Comparison of ENCODE assay signal across 25 cellular contexts in the genomic region with DNA sequence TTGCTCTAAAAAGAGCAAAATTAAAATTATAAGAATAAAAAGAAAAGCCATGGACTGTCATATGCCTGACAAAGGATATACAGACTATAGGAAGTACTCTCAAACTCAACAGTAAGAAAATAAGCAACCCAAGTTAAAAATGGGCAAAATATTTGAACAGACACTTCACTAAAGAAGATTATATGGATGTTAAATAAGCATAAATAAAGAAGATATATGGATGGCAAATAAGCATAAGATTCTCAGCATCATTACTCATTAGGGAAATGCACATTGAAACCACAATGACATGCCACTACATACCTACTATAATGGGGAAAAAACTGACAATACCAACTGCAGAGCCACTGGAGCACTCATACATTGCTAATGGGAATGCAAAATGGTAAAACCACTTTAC. TPM values are rescaled to one million over a fixed set of nuclear protein-coding genes. Genes with fewer than 3 reads are reported as not detected.
"Had no signal": no experiment of that assay in that cellular context is flagged by ENCODE, and none has a peak within 500 bp of the region (broad histone marks: within the 10 kb centered on the region; RNA-seq: fewer than 3 reads in every experiment).

No MANE protein-coding gene starts in this region.

- H3K27ac ChIP-seq: stomach, suprapubic skin, testis, thoracic aorta, thyroid gland, tibial artery, tibial nerve, transverse colon, upper lobe of left lung, upper lobe of right lung, uterus, vagina had no signal

- H3K36me3 ChIP-seq: stomach, suprapubic skin, thoracic aorta, thyroid gland, tibial artery, transverse colon, upper lobe of right lung, uterus, vagina had no signal

- H3K4me3 ChIP-seq: stomach, suprapubic skin, testis, thoracic aorta, thyroid gland, tibial artery, tibial nerve, transverse colon, upper lobe of left lung, upper lobe of right lung, uterus, vagina had no signal

- DNase-seq: stimulated activated CD4-positive, alpha-beta T cell treated with anti-CD3 and anti-CD28 coated beads, Interleukin-2, amount 100 ng/mL, for 48 hours; stimulated activated CD4-positive, alpha-beta T cell treated with anti-CD3 and anti-CD28 coated beads, Interleukin-4, amount 100 ng/mL, for 1 hour; stimulated activated CD4-positive, alpha-beta T cell treated with anti-CD3 and anti-CD28 coated beads, Interleukin-4, amount 100 ng/mL, for 24 hours; stimulated activated CD4-positive, alpha-beta T cell treated with anti-CD3 and anti-CD28 coated beads, Interleukin-4, amount 100 ng/mL, for 4 hours; stimulated activated CD8-positive, alpha-beta memory T cell treated with anti-CD3 and anti-CD28 coated beads, Interleukin-4, amount 100 ng/mL, for 48 hours; stimulated activated naive B cell treated with anti-CD40 and anti-IgM and Interleukin-4, amounts not matched to agents 10 μg/mL and 1 μg/mL and 100 μg/mL, for 72 hours; stimulated activated naive CD4-positive, alpha-beta T cell; stimulated activated naive CD4-positive, alpha-beta T cell treated with Interleukin-2 at 50 U/mL for 16 hours; stimulated activated naive CD8-positive, alpha-beta T cell treated with anti-CD3 and anti-CD28 coated beads, Interleukin-15, amount 100 ng/mL, for 72 hours; stimulated activated naive CD8-positive, alpha-beta T cell treated with anti-CD3 and anti-CD28 coated beads, Interleukin-15, Interleukin-2, amounts not matched to agents 100 U/mL and 50 U/mL, for 24 hours; stomach; substantia nigra; testis; thyroid gland; tibial artery; transverse colon; trophoblast cell; upper lobe of left lung; upper lobe of right lung; uterus had no signal

- H3K27me3 ChIP-seq: suprapubic skin, testis, thyroid gland, tibial nerve, transverse colon, upper lobe of left lung, upper lobe of right lung, vagina had no signal

- H3K9me3 ChIP-seq: suprapubic skin, testis, thyroid gland, tibial artery, transverse colon, upper lobe of left lung, upper lobe of right lung, uterus, vagina had no signal

- H3K4me1 ChIP-seq: uterus, vagina had no signal

- FAIRE-seq: urothelium cell line had no signal

RNA-seq across cellular contexts. Expression of a gene that starts 14.9 kb away (rescaled TPM):
- total RNA-seq: vagina had no signal
